9 cellular contexts compared by ENCODE assay signal in genomic region chr11:122649133-122649532, GRCh38.
"Had no signal": no experiment of that assay in that cellular context is flagged by ENCODE, and none has a peak within 500 bp of the region (broad histone marks: within the 10 kb centered on the region; RNA-seq: fewer than 3 reads in every experiment).

No MANE protein-coding gene starts in this region.

- H3K9me3 ChIP-seq: uterus had no signal

- H3K27ac ChIP-seq: brain microvascular endothelial cell, uterus, WERI-Rb-1 had no signal

- H3K27me3 ChIP-seq: brain microvascular endothelial cell, uterus had no signal

- H3K4me3 ChIP-seq: uterus had no signal

- H3K36me3 ChIP-seq: brain microvascular endothelial cell, uterus, WERI-Rb-1 had no signal

- H3K4me1 ChIP-seq: uterus had no signal

- ATAC-seq: activated CD4-positive, alpha-beta T cell treated with anti-CD3 and anti-CD28 coated beads for 36 hours had no signal

- DNase-seq: activated CD4-positive, alpha-beta T cell treated with anti-CD3 and anti-CD28 coated beads for 36 hours; amygdala; brain microvascular endothelial cell; dermis blood vessel endothelial cell; hippocampal formation; small intestine; T1000; uterus; WERI-Rb-1 had no signal
